In the genomic region with DNA sequence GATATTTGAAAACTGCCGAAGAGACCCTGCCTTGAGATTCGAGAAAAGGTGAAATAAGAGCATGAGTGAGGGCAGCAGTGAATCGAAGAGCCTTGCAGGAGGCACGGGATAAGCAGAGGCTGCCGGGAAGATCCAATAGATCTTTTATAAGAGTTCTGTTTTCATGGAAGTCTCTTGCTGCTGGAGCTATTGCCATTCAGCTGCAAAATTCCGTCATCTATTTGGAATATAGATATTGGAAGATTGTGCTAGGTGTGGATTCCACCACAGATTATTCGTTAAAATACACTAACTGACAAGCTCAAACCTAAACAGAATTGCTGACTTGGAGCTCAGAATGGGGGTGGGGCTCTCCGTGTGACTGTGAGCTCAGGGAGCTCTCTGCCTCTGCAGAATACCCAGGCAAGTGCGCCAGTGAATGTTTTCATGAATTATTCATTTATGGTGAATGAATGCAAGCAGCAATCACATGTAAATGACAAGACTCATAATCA, we compare ENCODE assay signal across 12 cellular contexts.
DNase-seq lines count a peak whose midpoint lies in the region; ATAC-seq and TF ChIP-seq lines count a peak whose summit lies in the region.
"Had no signal": no experiment of that assay in that cellular context is flagged by ENCODE, and none has a peak within 500 bp of the region (broad histone marks: within the 10 kb centered on the region; RNA-seq: fewer than 3 reads in every experiment).

No MANE protein-coding gene starts in this region.

- H3K36me3 ChIP-seq in A673 (ENCODE audit: insufficient read depth, low read length, poor library complexity, severe bottlenecking) (no peaks in the 10 kb centered on the region), gastroesophageal sphincter (no peaks in the 10 kb centered on the region)

- TF ChIP-seq CTCF in A673 (conservative IDR thresholded peaks at IDR 0.05; ENCODE audit: low read depth, low read length) (no peak), gastroesophageal sphincter (IDR thresholded peaks at IDR 0.05) (no peak)

- no peak overlapping the region for H3K27ac Mint-ChIP-seq in immature natural killer cell
- H3K27ac Mint-ChIP-seq: activated T-cell treated with anti-CD3 and anti-CD28 coated beads, Interleukin-2, amount 50 U/mL, for 72 hours had no signal

- H3K9me3 ChIP-seq in A673 (ENCODE audit: low read depth, low read length, poor library complexity, severe bottlenecking) (no peaks in the 10 kb centered on the region), gastroesophageal sphincter (no peaks in the 10 kb centered on the region)

- H3K4me3 Mint-ChIP-seq in immature natural killer cell: no peak overlapping the region
- H3K4me3 Mint-ChIP-seq: activated T-cell treated with anti-CD3 and anti-CD28 coated beads, Interleukin-2, amount 50 U/mL, for 72 hours had no signal

- H3K27me3 Mint-ChIP-seq in immature natural killer cell (ENCODE audit: low read depth in 3 of 3): peaks cover 1 to 4% (median 2%) of the 10 kb centered on the region in 3 donors

- H3K4me1 Mint-ChIP-seq in immature natural killer cell: no peaks in the 10 kb centered on the region

- no peaks in the 10 kb centered on the region for H3K36me3 Mint-ChIP-seq in immature natural killer cell

- CTCF ChIA-PET in A673 (lab: Charles Lee): no interaction called here

- ATAC-seq in gastroesophageal sphincter (peak; percentile 1), HG03460 (IDR thresholded peaks at IDR 0.05; ENCODE audit: unreplicated experiment) (no peak)
- ATAC-seq: activated T-cell treated with anti-CD3 and anti-CD28 coated beads, Interleukin-2, amount 50 U/mL, for 72 hours had no signal

- H3K4me1 ChIP-seq in A673 (ENCODE audit: insufficient read depth, low read length, poor library complexity, severe bottlenecking): peaks cover 25% of the 10 kb centered on the region
- H3K4me1 ChIP-seq in gastroesophageal sphincter: peaks cover 0 to 5% (median 2%) of the 10 kb centered on the region in 3 donors

- no peak for TF ChIP-seq POLR2A in gastroesophageal sphincter (IDR thresholded peaks at IDR 0.05)

- H3K27ac ChIP-seq in A673 (ENCODE audit: low read depth, low read length, poor library complexity, severe bottlenecking) (peak overlapping the region; percentile 60), gastroesophageal sphincter (peak overlapping the region in 3 of 4 donors; percentile 28 to 64 (median 49))

- no peaks in the 10 kb centered on the region for H3K9me3 Mint-ChIP-seq in immature natural killer cell

- no peak for TF ChIP-seq EP300 in gastroesophageal sphincter (IDR thresholded peaks at IDR 0.05)

- 51 to 63% methylated on average over 6 to 8 of the region's 9 CpGs for WGBS in gastroesophageal sphincter (ENCODE audit: low coverage in 1 of 2), 2 donors

- intact Hi-C loops in A673 (cut with micrococcal nuclease; ENCODE audit: unreplicated experiment): no loop called here

- POLR2A ChIA-PET in A673 (lab: Charles Lee; ENCODE audit: low non-redundant PET): interaction anchor here (0.7 kb wide), 1 partner anchor 14 kb away, joined by 3 read pairs; no protein-coding TSS in a partner anchor

- DNase-seq in A673 (ENCODE audit: low spot score) (peak; percentile 92), NCI-H446 treated with DMSO at 0.1 percent for 48 hours (lab: John Stamatoyannopoulos, UW) (peak; percentile 15), occipital lobe (lab: John Stamatoyannopoulos, UW) (peak; percentile 48), SIG-M5 (lab: John Stamatoyannopoulos, UW) (no peak), GM19238 (ENCODE audit: insufficient read length, low spot score) (no peak), immature natural killer cell (no peak)
- DNase-seq: activated T-cell treated with anti-CD3 and anti-CD28 coated beads, Interleukin-2, amount 50 U/mL, for 72 hours; islet precursor cell; NCI-H345; stimulated activated CD4-positive, alpha-beta T cell treated with anti-CD3 and anti-CD28 coated beads, Interleukin-1b, Interleukin-23, amount 100 ng/mL, for 48 hours had no signal

- H3K27me3 ChIP-seq in A673 (replicated peaks; ENCODE audit: insufficient read depth, low read depth, low read length, poor library complexity): no peaks in the 10 kb centered on the region
- H3K27me3 ChIP-seq in gastroesophageal sphincter: no peaks in the 10 kb centered on the region

- peak overlapping the region; percentile 46 for H3K4me3 ChIP-seq in A673 (ENCODE audit: low read depth, low read length, poor library complexity, severe bottlenecking)
- peak overlapping the region; percentile 19 to 21 for H3K4me3 ChIP-seq in gastroesophageal sphincter

- no TSS peak for BruUV-seq in A673 (replicated peaks; lab: Mats Ljungman, UMichigan)

Comparison
In these comparisons a context has a peak if more than half of its experiments do, and no peak if none do; other contexts are left out.
1. DNase-seq: peak in A673 (single experiment), NCI-H446 treated with DMSO at 0.1 percent for 48 hours (single experiment) and occipital lobe (single experiment); none in SIG-M5 (single experiment), GM19238 (single experiment) and immature natural killer cell (0 of 3).